34 cellular contexts compared by ENCODE assay signal in genomic region chr10:85433248-85433647, GRCh38.
"Had no signal": no experiment of that assay in that cellular context is flagged by ENCODE, and none has a peak within 500 bp of the region (broad histone marks: within the 10 kb centered on the region; RNA-seq: fewer than 3 reads in every experiment).

No MANE protein-coding gene starts in this region.

- H3K27me3 ChIP-seq: MG63 had no signal

- DNase-seq: Karpas-422, Kasumi-1, MG63, MM.1S, MV-4-11, NCI-H1048, NCI-H1092, NCI-H1092 treated with DMSO at 0.1 percent for 48 hours, NCI-H1105, NCI-H1105 treated with DMSO at 0.1 percent for 48 hours, NCI-H1417, NCI-H1417 treated with DMSO at 0.1 percent for 48 hours, NCI-H1436, NCI-H1436 treated with DMSO at 0.1 percent for 48 hours, NCI-H146, NCI-H1694, NCI-H1694 treated with DMSO at 0.1 percent for 48 hours, NCI-H187, NCI-H187 treated with DMSO at 0.1 percent for 48 hours, NCI-H1930, NCI-H2029, NCI-H2029 treated with DMSO at 0.1 percent for 48 hours, NCI-H2081, NCI-H2081 treated with DMSO at 0.1 percent for 48 hours, NCI-H2107, NCI-H2171, NCI-H2171 treated with DMSO at 0.1 percent for 48 hours, NCI-H2227 treated with DMSO at 0.1 percent for 48 hours, NCI-H226, NCI-H345, NCI-H446, NCI-H446 treated with DMSO at 0.1 percent for 48 hours, NCI-H510A had no signal

- H3K36me3 ChIP-seq: MG63 had no signal

- H3K9me3 ChIP-seq: MG63 had no signal

- H3K27ac ChIP-seq: KMS-11 had no signal

- H3K4me3 ChIP-seq: MG63 had no signal
